ENCODE assay signal across 8 cellular contexts in the genomic region with DNA sequence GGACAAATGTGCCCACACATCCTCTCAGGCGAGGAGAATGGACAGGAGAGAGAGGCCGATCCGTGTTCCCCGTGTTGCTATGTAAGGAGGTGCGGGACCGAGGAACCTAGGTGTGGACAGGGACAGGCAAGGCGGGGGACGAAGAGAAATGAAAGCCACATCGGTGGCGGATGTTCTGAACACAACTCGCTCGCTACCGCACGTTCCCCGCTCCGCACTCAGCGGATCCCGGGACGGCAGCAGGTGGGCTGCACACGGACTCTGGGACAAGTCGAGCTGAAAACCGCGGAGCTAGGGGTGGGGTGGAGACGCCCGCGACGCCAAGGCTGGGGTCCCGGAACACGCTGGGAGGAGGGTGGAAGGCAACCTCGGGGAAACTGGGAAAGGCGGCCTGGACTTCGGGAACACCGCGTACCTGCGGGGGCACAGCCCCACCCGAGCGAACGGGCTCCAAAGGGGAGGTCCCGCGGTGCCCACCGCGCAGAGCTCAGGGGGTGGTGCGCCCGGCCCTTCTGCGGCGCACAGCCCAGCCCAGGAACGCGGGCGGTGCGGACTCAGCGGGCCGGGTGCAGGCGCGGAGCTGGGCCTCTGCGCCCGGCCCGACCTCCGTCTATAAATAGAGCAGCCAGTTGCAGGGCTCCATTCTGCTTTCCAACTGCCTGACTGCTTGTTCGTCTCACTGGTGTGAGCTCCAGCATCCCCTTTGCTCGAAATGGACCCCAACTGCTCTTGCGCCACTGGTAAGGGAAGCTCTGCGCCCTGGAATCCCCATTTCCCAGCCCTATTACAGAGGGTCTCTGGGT. TPM values are rescaled to one million over a fixed set of nuclear protein-coding genes. Genes with fewer than 3 reads are reported as not detected.
DNase-seq lines count a peak whose midpoint lies in the region; ATAC-seq and TF ChIP-seq lines count a peak whose summit lies in the region.

A gene (plus strand): TSS at position 642 of the 803 bp plus-strand sequence. CDS start 71 bp downstream, at position 713.

- peaks cover 28% of the 10 kb centered on the region for H3K4me1 Mint-ChIP-seq in activated CD8-positive, alpha-beta memory T cell treated with anti-CD3 and anti-CD28 coated beads, Interleukin-2, amount 10 ng/mL, durations not matched to agents 7 days and 5 days
- H3K4me1 Mint-ChIP-seq in stimulated activated effector memory CD8-positive, alpha-beta T cell treated with anti-CD3 and anti-CD28 coated beads, Interleukin-12 subunit alpha, Interleukin-12 subunit beta, amount 100 ng/mL, for 72 hours, result peaks cover 15% of the 10 kb centered on the region

- POLR2A ChIA-PET in GM10248 (lab: Yijun Ruan, JAX), result interaction anchor here (0.6 kb wide), 1 partner anchor 9 kb away, joined by 3 read pairs; no protein-coding TSS in a partner anchor

- H3K4me3 Mint-ChIP-seq in activated CD8-positive, alpha-beta memory T cell treated with anti-CD3 and anti-CD28 coated beads, Interleukin-2, amount 10 ng/mL, durations not matched to agents 7 days and 5 days, result peak within 1 kb of the TSS; percentile 88
- peak within 1 kb of the TSS; percentile 81 for H3K4me3 Mint-ChIP-seq in stimulated activated effector memory CD8-positive, alpha-beta T cell treated with anti-CD3 and anti-CD28 coated beads, Interleukin-12 subunit alpha, Interleukin-12 subunit beta, amount 100 ng/mL, for 72 hours

- H3K4me3 ChIP-seq in esophagus (ENCODE audit: low read depth in 1 of 2, low read length in 2 of 2), result peak within 1 kb of the TSS; percentile 64 to 68

- no peak for TF ChIP-seq CTCF in GM10248 (IDR thresholded peaks at IDR 0.05; ENCODE audit: control extremely low read depth, extremely low read depth, low read depth, missing control alignments)

- H3K4me1 ChIP-seq in esophagus (ENCODE audit: control insufficient read depth in 2 of 2, insufficient read depth in 2 of 2, low read length in 1 of 2), result no peaks in the 10 kb centered on the region

- peak; percentile 49 for TF ChIP-seq POLR2A in GM19193 (IDR thresholded peaks at IDR 0.05; ENCODE audit: extremely low read depth, insufficient read depth, insufficient read length)

- 2 to 11% methylated on average over 60 to 62 of the region's 62 CpGs for WGBS in esophagus, 2 donors

- H3K27ac ChIP-seq in esophagus (ENCODE audit: low read depth in 2 of 2, low read length in 1 of 2), result peak within 1 kb of the TSS; percentile 78 to 92

- peaks cover 37% of the 10 kb centered on the region for H3K27me3 Mint-ChIP-seq in activated CD8-positive, alpha-beta memory T cell treated with anti-CD3 and anti-CD28 coated beads, Interleukin-2, amount 10 ng/mL, durations not matched to agents 7 days and 5 days

- H3K27ac Mint-ChIP-seq in activated CD8-positive, alpha-beta memory T cell treated with anti-CD3 and anti-CD28 coated beads, Interleukin-2, amount 10 ng/mL, durations not matched to agents 7 days and 5 days, result peak within 1 kb of the TSS; percentile 86
- peak within 1 kb of the TSS; percentile 14 for H3K27ac Mint-ChIP-seq in stimulated activated effector memory CD8-positive, alpha-beta T cell treated with anti-CD3 and anti-CD28 coated beads, Interleukin-12 subunit alpha, Interleukin-12 subunit beta, amount 100 ng/mL, for 72 hours

- H3K36me3 ChIP-seq in esophagus (ENCODE audit: control insufficient read depth in 2 of 2, insufficient read depth in 2 of 2, low read length in 1 of 2), result no peaks in the 10 kb centered on the region

- peak; percentile 92 for ATAC-seq in activated CD8-positive, alpha-beta memory T cell treated with anti-CD3 and anti-CD28 coated beads, Interleukin-2, amount 10 ng/mL, durations not matched to agents 7 days and 5 days
- peak; percentile 87 for ATAC-seq in stimulated activated effector memory CD8-positive, alpha-beta T cell treated with anti-CD3 and anti-CD28 coated beads, Interleukin-12 subunit alpha, Interleukin-12 subunit beta, amount 100 ng/mL, for 72 hours
- ATAC-seq in HG02571 (IDR thresholded peaks at IDR 0.05; ENCODE audit: unreplicated experiment), result no peak

- H3K9me3 ChIP-seq in esophagus (ENCODE audit: control insufficient read depth in 2 of 2, insufficient read depth in 1 of 2, low read depth in 1 of 2, low read length in 1 of 2), result no peaks in the 10 kb centered on the region

- no peaks in the 10 kb centered on the region for H3K36me3 Mint-ChIP-seq in activated CD8-positive, alpha-beta memory T cell treated with anti-CD3 and anti-CD28 coated beads, Interleukin-2, amount 10 ng/mL, durations not matched to agents 7 days and 5 days
- no peaks in the 10 kb centered on the region for H3K36me3 Mint-ChIP-seq in stimulated activated effector memory CD8-positive, alpha-beta T cell treated with anti-CD3 and anti-CD28 coated beads, Interleukin-12 subunit alpha, Interleukin-12 subunit beta, amount 100 ng/mL, for 72 hours

- DNase-seq in LoVo (ENCODE audit: low spot score) (peak; percentile 44), middle frontal gyrus (ENCODE audit: extremely low spot score, low spot score) (peak; percentile 41), GM10248 (ENCODE audit: extremely low spot score) (no peak)
- DNase-seq in activated CD8-positive, alpha-beta memory T cell treated with anti-CD3 and anti-CD28 coated beads, Interleukin-2, amount 10 ng/mL, durations not matched to agents 7 days and 5 days, result peak; percentile 79
- peak in 1 of 2 donors; percentile 77 for DNase-seq in stimulated activated effector memory CD8-positive, alpha-beta T cell treated with anti-CD3 and anti-CD28 coated beads, Interleukin-12 subunit alpha, Interleukin-12 subunit beta, amount 100 ng/mL, for 72 hours (ENCODE audit: low spot score in 2 of 2)

- H3K27me3 ChIP-seq in esophagus (ENCODE audit: control insufficient read depth in 1 of 2, insufficient read depth in 2 of 2, low read length in 2 of 2), result no peaks in the 10 kb centered on the region

- H3K9me3 Mint-ChIP-seq in activated CD8-positive, alpha-beta memory T cell treated with anti-CD3 and anti-CD28 coated beads, Interleukin-2, amount 10 ng/mL, durations not matched to agents 7 days and 5 days (ENCODE audit: low read depth), result no peaks in the 10 kb centered on the region
- H3K9me3 Mint-ChIP-seq in stimulated activated effector memory CD8-positive, alpha-beta T cell treated with anti-CD3 and anti-CD28 coated beads, Interleukin-12 subunit alpha, Interleukin-12 subunit beta, amount 100 ng/mL, for 72 hours, result no peaks in the 10 kb centered on the region

- CTCF ChIA-PET in activated CD8-positive, alpha-beta memory T cell treated with anti-CD3 and anti-CD28 coated beads, Interleukin-2, amount 10 ng/mL, durations not matched to agents 7 days and 5 days (lab: Charles Lee), result interaction anchor here (0.6 to 1.7 kb wide), 13 partner anchors 12 to 111 kb away, joined by 3 to 7 read pairs (median 4); a partner anchor contains a TSS
- CTCF ChIA-PET in GM10248 (lab: Yijun Ruan, JAX), result interaction anchor here (1.2 to 1.5 kb wide), 4 partner anchors 8 to 77 kb away, joined by 3 to 4 read pairs (median 4); no protein-coding TSS in a partner anchor

RNA-seq across cellular contexts. Expression of the gene that starts here (rescaled TPM):
- total RNA-seq in activated CD8-positive, alpha-beta memory T cell treated with anti-CD3 and anti-CD28 coated beads, Interleukin-2, amount 10 ng/mL, durations not matched to agents 7 days and 5 days, result 10 to 100 TPM; 41.2 to 54.1 TPM
- polyA plus RNA-seq in esophagus, result 100 to 1,000 TPM; 232 to 268 TPM
